ENCODE assay signal across 21 cellular contexts in genomic region chr12:46843811-46844210, GRCh38. TPM values are rescaled to one million over a fixed set of nuclear protein-coding genes. Genes with fewer than 3 reads are reported as not detected.
"Had no signal": no experiment of that assay in that cellular context is flagged by ENCODE, and none has a peak within 500 bp of the region (broad histone marks: within the 10 kb centered on the region; RNA-seq: fewer than 3 reads in every experiment).

No MANE protein-coding gene starts in this region.

- H3K27me3 ChIP-seq: tibial nerve, vagina had no signal

- H3K27ac ChIP-seq: tibial nerve, vagina had no signal

- H3K27ac Mint-ChIP-seq: activated CD4-positive, alpha-beta T cell treated with anti-CD3 and anti-CD28 coated beads, Interleukin-2, amount 10 ng/mL, durations not matched to agents 7 days and 5 days; activated naive CD8-positive, alpha-beta T cell; activated T-cell treated with anti-CD3 and anti-CD28 coated beads, Interleukin-2, amount 50 U/mL, for 72 hours; brain; dendritic cell treated with granulocyte-macrophage colony-stimulating factor and Interleukin-4, amounts not matched to agents 40 ng/mL and 50 ng/mL, for 4 days; nephron had no signal

- H3K9me3 Mint-ChIP-seq: activated T-cell treated with anti-CD3 and anti-CD28 coated beads, Interleukin-2, amount 50 U/mL, for 72 hours; central memory CD8-positive, alpha-beta T cell had no signal

- H3K4me3 ChIP-seq: tibial nerve, vagina had no signal

- H3K4me1 Mint-ChIP-seq: activated CD4-positive, alpha-beta T cell treated with anti-CD3 and anti-CD28 coated beads, Interleukin-2, amount 10 ng/mL, durations not matched to agents 7 days and 5 days; brain; central memory CD8-positive, alpha-beta T cell had no signal

- H3K36me3 ChIP-seq: tibial nerve, vagina had no signal

- H3K27me3 Mint-ChIP-seq: dendritic cell treated with granulocyte-macrophage colony-stimulating factor and Interleukin-4, amounts not matched to agents 40 ng/mL and 50 ng/mL, for 4 days had no signal

- H3K36me3 Mint-ChIP-seq: brain had no signal

- ATAC-seq: activated T-cell treated with anti-CD3 and anti-CD28 coated beads, Interleukin-2, amount 50 U/mL, for 72 hours had no signal

- H3K4me1 ChIP-seq: tibial nerve, vagina had no signal

- DNase-seq: activated CD4-positive, alpha-beta T cell treated with anti-CD3 and anti-CD28 coated beads, Interleukin-2, amount 10 ng/mL, durations not matched to agents 7 days and 5 days; activated CD4-positive, CD25-positive, alpha-beta regulatory T cell; activated CD8-positive, alpha-beta memory T cell treated with anti-CD3 and anti-CD28 coated beads, Interleukin-2, amount 50 U/mL, for 48 hours; activated gamma-delta T cell; activated T-cell treated with anti-CD3 and anti-CD28 coated beads, Interleukin-2, amount 50 U/mL, for 72 hours; effector memory CD4-positive, alpha-beta T cell; kidney glomerular epithelial cell; mesenchymal stem cell; nucleus accumbens; small intestine; stimulated activated CD4-positive, alpha-beta T cell treated with anti-CD3 and anti-CD28 coated beads, Interleukin-4, amount 100 ng/mL, for 24 hours; stimulated activated naive CD4-positive, alpha-beta T cell; substantia nigra had no signal

- H3K9me3 ChIP-seq: vagina had no signal

- H3K4me3 Mint-ChIP-seq: activated CD4-positive, alpha-beta T cell treated with anti-CD3 and anti-CD28 coated beads, Interleukin-2, amount 10 ng/mL, durations not matched to agents 7 days and 5 days; activated naive CD8-positive, alpha-beta T cell; activated T-cell treated with anti-CD3 and anti-CD28 coated beads, Interleukin-2, amount 50 U/mL, for 72 hours; brain; central memory CD8-positive, alpha-beta T cell; dendritic cell treated with granulocyte-macrophage colony-stimulating factor and Interleukin-4, amounts not matched to agents 40 ng/mL and 50 ng/mL, for 4 days; nephron had no signal

RNA-seq across cellular contexts. Expression of gene SLC38A4, which starts 18.0 kb away (rescaled TPM):
- total RNA-seq: activated CD4-positive, alpha-beta T cell treated with anti-CD3 and anti-CD28 coated beads, Interleukin-2, amount 10 ng/mL, durations not matched to agents 7 days and 5 days; T-helper 2 cell treated with Interferon-gamma antibody and Interleukin-4, amounts not matched to agents 100 ng/mL and 5 ng/mL, for 36 hours; vagina had no signal
